In genomic region chr4:183185018-183185417, GRCh38 we compare ENCODE assay signal across 13 cellular contexts.
DNase-seq lines count a peak whose midpoint lies in the region; ATAC-seq and TF ChIP-seq lines count a peak whose summit lies in the region.
"Had no signal": no experiment of that assay in that cellular context is flagged by ENCODE, and none has a peak within 500 bp of the region (broad histone marks: within the 10 kb centered on the region; RNA-seq: fewer than 3 reads in every experiment).

No MANE protein-coding gene starts in this region.

- H3K9me3 ChIP-seq in HUES48 (ENCODE audit: control insufficient read depth, insufficient read depth, low read length) (no peaks in the 10 kb centered on the region), mucosa of descending colon (no peaks in the 10 kb centered on the region)

- peak; percentile 22 for DNase-seq in GM12865 (ENCODE audit: low read depth)
- DNase-seq in amniotic epithelial cell (ENCODE audit: low read depth) = peak; percentile 78
- no peak for DNase-seq in mucosa of descending colon
- no peak for DNase-seq in NCI-H446 treated with DMSO at 0.1 percent for 48 hours (lab: John Stamatoyannopoulos, UW)
- no peak for DNase-seq in SK-N-DZ (ENCODE audit: low spot score)
- no peak for DNase-seq in NCI-H2171 (lab: John Stamatoyannopoulos, UW)
- DNase-seq: GM23248, NCI-H1105, NCI-H69 had no signal

- intact Hi-C loops in mucosa of descending colon (cut with DNase I, micrococcal nuclease) = no loop called here

- H3K9ac ChIP-seq in HUES48 (ENCODE audit: low read depth, low read length) = no peak overlapping the region
- H3K9ac ChIP-seq: GM23248, neural progenitor cell had no signal

- H3K4me1 ChIP-seq in HUES48 (ENCODE audit: control insufficient read depth, insufficient read depth, low read length) (peaks cover 71% of the 10 kb centered on the region), mucosa of descending colon (ENCODE audit: low read depth) (no peaks in the 10 kb centered on the region)

- H3K36me3 ChIP-seq in HUES48 (ENCODE audit: control insufficient read depth, insufficient read depth, low read length) (no peaks in the 10 kb centered on the region), mucosa of descending colon (ENCODE audit: low read depth) (no peaks in the 10 kb centered on the region)
- H3K36me3 ChIP-seq: neural progenitor cell had no signal

- peak overlapping the region; percentile 68 for H3K27ac ChIP-seq in HUES48 (ENCODE audit: low read depth, low read length)
- H3K27ac ChIP-seq: GM23248, neural progenitor cell had no signal

- no peak for TF ChIP-seq CTCF in GM12865 (IDR thresholded peaks at IDR 0.05; ENCODE audit: insufficient read depth, low read depth, low read length, missing control alignments)
- TF ChIP-seq CTCF in mucosa of descending colon (IDR thresholded peaks at IDR 0.05) = no peak

- peak; percentile 85 for ATAC-seq in GM19351 (IDR thresholded peaks at IDR 0.05; ENCODE audit: unreplicated experiment)
- no peak for ATAC-seq in mucosa of descending colon
- ATAC-seq: SK-N-SH treated with all-trans-retinoic acid at 6 μM for 48 hours had no signal

- H3K27me3 ChIP-seq in HUES48 (ENCODE audit: control insufficient read depth, insufficient read depth, low read length) = no peaks in the 10 kb centered on the region
- H3K27me3 ChIP-seq: neural progenitor cell had no signal

- no peak overlapping the region for H3K4me3 ChIP-seq in GM12865 (ENCODE audit: low read depth, low read length)
- no peak overlapping the region for H3K4me3 ChIP-seq in HUES48 (ENCODE audit: low read depth, low read length)
- no peak overlapping the region for H3K4me3 ChIP-seq in mucosa of descending colon
- H3K4me3 ChIP-seq: GM23248, neural progenitor cell had no signal

Comparison
In these comparisons a context has a peak if more than half of its experiments do, and no peak if none do; other contexts are left out.
1. DNase-seq: peak in GM12865 (single experiment) and amniotic epithelial cell (single experiment); none in mucosa of descending colon (0 of 3), NCI-H446 treated with DMSO at 0.1 percent for 48 hours (single experiment), SK-N-DZ (single experiment) and NCI-H2171 (single experiment).